In the genomic region with DNA sequence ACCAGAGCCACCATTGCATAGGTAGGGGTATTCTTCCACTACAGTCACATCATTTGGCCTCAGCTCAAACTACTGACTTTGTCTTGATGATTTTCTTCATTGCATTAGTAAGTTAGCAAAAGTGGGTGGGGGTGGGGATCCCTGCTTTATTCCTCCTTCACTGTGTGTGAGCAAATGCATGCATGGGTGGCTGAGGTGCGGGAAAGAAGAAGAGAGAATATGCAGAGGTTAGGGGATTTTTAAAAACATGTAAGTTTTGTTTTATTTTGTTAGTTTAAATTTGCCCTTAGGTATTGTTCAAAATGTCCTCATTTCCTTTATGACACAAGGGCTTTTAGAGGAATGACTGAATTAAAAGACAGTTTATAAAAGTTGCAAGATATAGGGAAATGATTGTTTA, we compare ENCODE assay signal across 11 cellular contexts.
DNase-seq lines count a peak whose midpoint lies in the region; ATAC-seq and TF ChIP-seq lines count a peak whose summit lies in the region.
"Had no signal": no experiment of that assay in that cellular context is flagged by ENCODE, and none has a peak within 500 bp of the region (broad histone marks: within the 10 kb centered on the region; RNA-seq: fewer than 3 reads in every experiment).

No MANE protein-coding gene starts in this region.

- H3K27ac ChIP-seq in SK-N-MC (no peak overlapping the region), upper lobe of left lung (no peak overlapping the region), heart right ventricle (no peak overlapping the region)
- H3K27ac ChIP-seq: C4-2B, sigmoid colon, uterus had no signal

- TF ChIP-seq CTCF in upper lobe of left lung (IDR thresholded peaks at IDR 0.05) (no peak), heart right ventricle (IDR thresholded peaks at IDR 0.05) (no peak)

- H3K4me1 ChIP-seq in upper lobe of left lung (peaks cover 0 to 3% (median 0%) of the 10 kb centered on the region in 4 donors), heart right ventricle (no peaks in the 10 kb centered on the region)
- H3K4me1 ChIP-seq: sigmoid colon, uterus had no signal

- no peak for TF ChIP-seq EP300 in upper lobe of left lung (IDR thresholded peaks at IDR 0.05)

- intact Hi-C loops in left ventricle myocardium superior (cut with micrococcal nuclease): no loop called here
- intact Hi-C loops in heart right ventricle (cut with DNase I): no loop called here

- no peak for DNase-seq in SK-N-MC (ENCODE audit: low read depth, low spot score)
- DNase-seq in left ventricle myocardium superior: no peak
- DNase-seq in upper lobe of left lung: no peak
- DNase-seq in NCI-H2107 treated with DMSO at 0.1 percent for 48 hours (lab: John Stamatoyannopoulos, UW; ENCODE audit: unreplicated experiment): no peak
- no peak for DNase-seq in heart right ventricle
- DNase-seq: sigmoid colon, uterus had no signal

- peak; percentile 24 for ATAC-seq in GM18858 (IDR thresholded peaks at IDR 0.05; ENCODE audit: unreplicated experiment)
- peak; percentile 32 for ATAC-seq in GM21528 (IDR thresholded peaks at IDR 0.05; ENCODE audit: low FRiP score, unreplicated experiment)
- ATAC-seq in HG03060 (IDR thresholded peaks at IDR 0.05; ENCODE audit: low read depth, unreplicated experiment): peak; percentile 5
- no peak for ATAC-seq in left ventricle myocardium superior
- ATAC-seq in upper lobe of left lung (ENCODE audit: low FRiP score in 2 of 2): no peak
- no peak for ATAC-seq in heart right ventricle

- 42 to 71% methylated on average over 1 of the region's 1 CpG for WGBS in upper lobe of left lung, 2 donors
- 81 to 89% methylated on average over 1 of the region's 1 CpG for WGBS in heart right ventricle, 2 donors

- H3K36me3 ChIP-seq in SK-N-MC (ENCODE audit: insufficient read depth, low read length): no peaks in the 10 kb centered on the region
- no peaks in the 10 kb centered on the region for H3K36me3 ChIP-seq in upper lobe of left lung
- no peaks in the 10 kb centered on the region for H3K36me3 ChIP-seq in heart right ventricle
- H3K36me3 ChIP-seq: sigmoid colon, uterus had no signal

- no peak overlapping the region for H3K9ac ChIP-seq in SK-N-MC (ENCODE audit: insufficient read length)

- no peak for TF ChIP-seq POLR2A in upper lobe of left lung (IDR thresholded peaks at IDR 0.05)

- H3K4me3 ChIP-seq in SK-N-MC (0 out of 2 replicates have a peak overlapping the region, but pooled peaks have one; percentile 62), upper lobe of left lung (no peak overlapping the region), heart right ventricle (no peak overlapping the region)
- H3K4me3 ChIP-seq: sigmoid colon, uterus had no signal

- H3K9me3 ChIP-seq in SK-N-MC (ENCODE audit: low read depth, low read length): no peaks in the 10 kb centered on the region
- H3K9me3 ChIP-seq in upper lobe of left lung: no peaks in the 10 kb centered on the region
- peaks cover 0 to 2% (median 0%) of the 10 kb centered on the region in 11 donors for H3K9me3 ChIP-seq in heart right ventricle
- H3K9me3 ChIP-seq: sigmoid colon, uterus had no signal

- no peaks in the 10 kb centered on the region for H3K27me3 ChIP-seq in upper lobe of left lung
- H3K27me3 ChIP-seq in heart right ventricle: no peaks in the 10 kb centered on the region
- H3K27me3 ChIP-seq: sigmoid colon, uterus had no signal

Comparison
In these comparisons a context has a peak if more than half of its experiments do, and no peak if none do; other contexts are left out.
1. ATAC-seq: peak in GM18858 (single experiment), GM21528 (single experiment) and HG03060 (single experiment); none in left ventricle myocardium superior (single experiment), upper lobe of left lung (0 of 2) and heart right ventricle (0 of 8).